10 cellular contexts compared by ENCODE assay signal in genomic region chr4:137861682-137862081, GRCh38.
DNase-seq lines count a peak whose midpoint lies in the region; TF ChIP-seq lines count a peak whose summit lies in the region.
"Had no signal": no experiment of that assay in that cellular context is flagged by ENCODE, and none has a peak within 500 bp of the region (broad histone marks: within the 10 kb centered on the region; RNA-seq: fewer than 3 reads in every experiment).

No MANE protein-coding gene starts in this region.

- H3K27me3 ChIP-seq in GM23248 (replicated peaks; ENCODE audit: insufficient read depth) = no peaks in the 10 kb centered on the region

- no peaks in the 10 kb centered on the region for H4K20me1 ChIP-seq in GM23248 (ENCODE audit: insufficient read depth)

- peak; percentile 35 for TF ChIP-seq CTCF in AG09309 (IDR thresholded peaks at IDR 0.05; ENCODE audit: control insufficient read depth, insufficient read depth, low read depth, low read length, missing control alignments)

- H3K9me3 ChIP-seq in GM23248 (ENCODE audit: low read depth) = no peaks in the 10 kb centered on the region

- peak; percentile 2 for DNase-seq in AG09309 (ENCODE audit: low read depth)
- peak; percentile 63 for DNase-seq in GM23248
- peak; percentile 13 for DNase-seq in amniotic epithelial cell (ENCODE audit: low read depth)
- peak; percentile 11 for DNase-seq in kidney glomerular epithelial cell (lab: John Stamatoyannopoulos, UW)
- no peak for DNase-seq in cerebellum (ENCODE audit: low spot score)
- no peak for DNase-seq in NCI-H82 treated with DMSO at 0.1 percent for 48 hours (lab: John Stamatoyannopoulos, UW; ENCODE audit: unreplicated experiment)
- DNase-seq in NCI-H226 = no peak
- DNase-seq in NCI-H146 treated with DMSO at 0.1 percent for 48 hours (lab: John Stamatoyannopoulos, UW; ENCODE audit: unreplicated experiment) = no peak
- DNase-seq: activated T-cell treated with anti-CD3 and anti-CD28 coated beads, Interleukin-2, amount 50 U/mL, for 24 hours; left ventricle myocardium superior had no signal

- H3K4me2 ChIP-seq in GM23248 (ENCODE audit: unreplicated experiment) = no peak overlapping the region

- H3K36me3 ChIP-seq in GM23248 (ENCODE audit: low read depth) = no peaks in the 10 kb centered on the region

- no peak overlapping the region for H3K9ac ChIP-seq in GM23248

- H3K4me1 ChIP-seq in GM23248 (ENCODE audit: insufficient read depth) = no peaks in the 10 kb centered on the region

- H3K79me2 ChIP-seq in GM23248 (ENCODE audit: insufficient read depth) = no peaks in the 10 kb centered on the region

- H3K9me2 ChIP-seq in GM23248 (ENCODE audit: insufficient read depth) = no peaks in the 10 kb centered on the region

- in situ Hi-C loops in GM23248 (cut with MboI) = loop anchor here (25.0 kb wide), 1 partner anchor 324 kb away; the partner anchor contains the start of gene PCDH18

- H2AFZ ChIP-seq in GM23248 = peak overlapping the region; percentile 57

- H3F3A ChIP-seq in GM23248 (ENCODE audit: insufficient read depth) = no peaks in the 10 kb centered on the region

- H3K4me3 ChIP-seq in AG09309 (ENCODE audit: control insufficient read depth, low read depth, low read length) (no peak overlapping the region), GM23248 (no peak overlapping the region)

- no peak overlapping the region for H3K27ac ChIP-seq in GM23248

Comparison
In these comparisons a context has a peak if more than half of its experiments do, and no peak if none do; other contexts are left out.
1. DNase-seq: peak in AG09309 (single experiment), GM23248 (single experiment), amniotic epithelial cell (single experiment) and kidney glomerular epithelial cell (single experiment); none in cerebellum (single experiment), NCI-H82 treated with DMSO at 0.1 percent for 48 hours (single experiment), NCI-H226 (single experiment) and NCI-H146 treated with DMSO at 0.1 percent for 48 hours (single experiment).